Comparison of ENCODE assay signal across 9 cellular contexts in the genomic region with DNA sequence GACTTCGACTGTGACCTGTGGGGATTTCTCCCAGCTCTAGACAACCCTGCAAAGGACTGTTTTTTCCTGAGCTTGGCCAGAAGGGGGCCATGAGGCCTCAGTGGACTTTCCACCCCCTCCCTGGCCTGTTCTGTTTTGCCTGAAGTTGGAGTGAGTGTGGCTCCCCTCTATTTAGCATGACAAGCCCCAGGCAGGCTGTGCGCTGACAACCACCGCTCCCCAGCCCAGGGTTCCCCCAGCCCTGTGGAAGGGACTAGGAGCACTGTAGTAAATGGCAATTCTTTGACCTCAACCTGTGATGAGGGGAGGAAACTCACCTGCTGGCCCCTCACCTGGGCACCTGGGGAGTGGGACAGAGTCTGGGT. TPM values are rescaled to one million over a fixed set of nuclear protein-coding genes. Genes with fewer than 3 reads are reported as not detected.
DNase-seq lines count a peak whose midpoint lies in the region; ATAC-seq and TF ChIP-seq lines count a peak whose summit lies in the region.
"Had no signal": no experiment of that assay in that cellular context is flagged by ENCODE, and none has a peak within 500 bp of the region (broad histone marks: within the 10 kb centered on the region; RNA-seq: fewer than 3 reads in every experiment).

No MANE protein-coding gene starts in this region.

- TF ChIP-seq POLR2A in gastroesophageal sphincter (IDR thresholded peaks at IDR 0.05), result no peak

- DNase-seq in Calu3 (no peak), SK-N-DZ (ENCODE audit: low spot score) (peak; percentile 72), psoas muscle (no peak), NCI-H146 (lab: John Stamatoyannopoulos, UW) (no peak)
- DNase-seq in stimulated activated CD8-positive, alpha-beta memory T cell treated with anti-CD3 and anti-CD28 coated beads, Interleukin-4, amount 100 ng/mL, for 48 hours, result no peak
- DNase-seq: DND-41 had no signal

- intact Hi-C loops in Calu3 (cut with micrococcal nuclease; ENCODE audit: unreplicated experiment) (no loop called here), psoas muscle (cut with DNase I) (loop anchor here in 1 of 2 donors (5.0 kb wide), 1 partner anchor 33 kb away; no protein-coding TSS in a partner anchor)

- ATAC-seq in gastroesophageal sphincter, result no peak
- ATAC-seq in psoas muscle, result peak in 3 of 4 donors; percentile 4 to 8 (median 5)
- no peak for ATAC-seq in activated CD4-positive, CD25-positive, alpha-beta regulatory T cell treated with anti-CD3 and anti-CD28 coated beads, Interleukin-2, amount 50 U/mL, for 24 hours
- no peak for ATAC-seq in HG02981 (IDR thresholded peaks at IDR 0.05; ENCODE audit: unreplicated experiment)

- no peaks in the 10 kb centered on the region for H3K36me3 Mint-ChIP-seq in Calu3 (ENCODE audit: insufficient read depth, unreplicated experiment)

- no peak overlapping the region for H3K4me3 ChIP-seq in gastroesophageal sphincter
- no peak overlapping the region for H3K4me3 ChIP-seq in psoas muscle

- no peak overlapping the region for H3K4me3 Mint-ChIP-seq in Calu3 (ENCODE audit: low read depth, unreplicated experiment)

- no peak overlapping the region for H3K27ac Mint-ChIP-seq in Calu3 (ENCODE audit: unreplicated experiment)

- H3K36me3 ChIP-seq in gastroesophageal sphincter (no peaks in the 10 kb centered on the region), psoas muscle (ENCODE audit: insufficient read depth in 1 of 2, low read depth in 1 of 2) (no peaks in the 10 kb centered on the region)

- no peaks in the 10 kb centered on the region for H3K9me3 Mint-ChIP-seq in Calu3 (ENCODE audit: low read depth, unreplicated experiment)

- CTCF ChIA-PET in Calu3 (lab: Charles Lee), result interaction anchor here (1.0 kb wide), 2 partner anchors 100 to 194 kb away, joined by 3 to 4 read pairs; a partner anchor contains a TSS

- TF ChIP-seq CTCF in Calu3 (IDR thresholded peaks at IDR 0.05; ENCODE audit: unreplicated experiment) (peak; percentile 24), gastroesophageal sphincter (IDR thresholded peaks at IDR 0.05) (peak in 1 of 4 experiments; percentile 19), psoas muscle (IDR thresholded peaks at IDR 0.05) (peak; percentile 7)

- BruUV-seq in Calu3 (replicated peaks; lab: Mats Ljungman, UMichigan), result no TSS peak

- peak overlapping the region; percentile 52 to 88 (median 82) for H3K27ac ChIP-seq in gastroesophageal sphincter
- peak overlapping the region; percentile 72 for H3K27ac ChIP-seq in psoas muscle

- H3K9me3 ChIP-seq in gastroesophageal sphincter, result no peaks in the 10 kb centered on the region
- H3K9me3 ChIP-seq in psoas muscle, result no peaks in the 10 kb centered on the region

- H3K27me3 Mint-ChIP-seq in Calu3 (ENCODE audit: unreplicated experiment), result peaks cover 26% of the 10 kb centered on the region

- no peak for TF ChIP-seq EP300 in gastroesophageal sphincter (IDR thresholded peaks at IDR 0.05)

- H3K27me3 ChIP-seq in gastroesophageal sphincter, result no peaks in the 10 kb centered on the region
- H3K27me3 ChIP-seq in psoas muscle (ENCODE audit: insufficient read depth in 3 of 3, low read length in 2 of 3), result peaks cover 0 to 3% (median 0%) of the 10 kb centered on the region in 3 donors

- peaks cover 11% of the 10 kb centered on the region for H3K4me1 Mint-ChIP-seq in Calu3 (ENCODE audit: low read depth, unreplicated experiment)

- H3K4me1 ChIP-seq in gastroesophageal sphincter, result peaks cover 6 to 45% (median 18%) of the 10 kb centered on the region in 3 donors
- peaks cover 20% of the 10 kb centered on the region for H3K4me1 ChIP-seq in psoas muscle

- WGBS in gastroesophageal sphincter (ENCODE audit: low coverage in 1 of 2), 2 donors, result no CpG with 5 or more reads among the region's 3 CpGs
- WGBS in psoas muscle, 3 donors, result 70 to 75% (median 72%) methylated on average over 3 of the region's 3 CpGs

RNA-seq across cellular contexts. Expression of a gene that starts 19.3 kb away (rescaled TPM):
- total RNA-seq in Calu3 (2022), result 0.32 and 0.66 TPM in 2 replicates
- polyA plus RNA-seq in SK-N-DZ (2014; cell fraction: cytosol; rRNA removed), result 1.9 and 2.2 TPM in 2 replicates
- 1.4 TPM in 2 replicates for polyA plus RNA-seq in SK-N-DZ (2014; cell fraction: nucleus; rRNA removed)
- 10 to 100 TPM; 10.6 to 21.3 (median 16.1) TPM for total RNA-seq in gastroesophageal sphincter
- 10 to 100 TPM in 1 of 4 donors, 1 to 10 TPM in 3; 1.6 to 13.5 (median 3.7) TPM for total RNA-seq in psoas muscle
- polyA plus RNA-seq in psoas muscle, result 1 to 10 TPM in 1 of 3 donors, under 1 TPM in 2; 0.74 to 5.1 (median 0.77) TPM

Comparison
In these comparisons a context has a peak if more than half of its experiments do, and no peak if none do; other contexts are left out.
1. ATAC-seq: peak in psoas muscle (3 of 4); none in gastroesophageal sphincter (single experiment), activated CD4-positive, CD25-positive, alpha-beta regulatory T cell treated with anti-CD3 and anti-CD28 coated beads, Interleukin-2, amount 50 U/mL, for 24 hours (0 of 2) and HG02981 (single experiment).